ENCODE assay signal across 12 cellular contexts in the genomic region with DNA sequence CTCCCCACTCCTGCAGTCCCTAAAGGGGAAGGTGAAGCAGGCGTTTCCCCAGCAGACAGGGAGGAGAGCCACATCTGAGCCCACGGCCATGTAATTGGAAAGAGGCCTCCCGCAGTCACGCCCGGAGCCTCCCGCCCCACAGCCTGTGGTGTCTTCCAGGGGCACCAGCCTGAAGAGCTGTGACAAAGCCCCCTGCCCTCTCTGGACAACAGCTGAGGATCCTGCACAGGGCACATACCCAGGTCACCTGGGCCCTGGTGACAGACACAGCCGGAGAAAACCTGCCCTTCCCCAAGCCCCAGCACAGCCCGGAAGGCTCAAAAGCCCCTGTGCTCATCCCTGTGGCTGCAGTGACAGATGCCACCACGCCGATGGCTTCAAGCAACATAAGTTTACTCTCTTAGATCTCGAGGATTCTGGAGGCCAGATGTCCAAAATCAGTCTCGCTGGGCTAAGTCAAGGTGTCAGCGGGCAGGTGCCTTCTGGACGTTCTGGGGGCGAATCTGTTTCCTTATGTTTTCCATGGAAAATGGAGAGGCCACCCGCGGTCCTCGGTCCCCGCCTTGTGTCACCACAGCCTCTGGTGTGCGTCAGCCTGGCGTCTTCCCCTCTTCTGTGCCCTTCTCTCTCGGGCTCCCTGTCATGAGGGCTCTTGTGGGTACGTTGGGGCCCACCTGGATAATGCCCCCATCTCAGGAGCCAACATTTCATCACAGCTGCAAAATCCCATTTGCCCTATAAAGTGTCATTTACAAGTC.
A peak's percentile ranks its signal among the peaks of the same experiment; 100 is the strongest.
DNase-seq lines count a peak whose midpoint lies in the region; ATAC-seq and TF ChIP-seq lines count a peak whose summit lies in the region.
"Had no signal": no experiment of that assay in that cellular context is flagged by ENCODE, and none has a peak within 500 bp of the region (broad histone marks: within the 10 kb centered on the region; RNA-seq: fewer than 3 reads in every experiment).

No MANE protein-coding gene starts in this region.

- H3K27ac ChIP-seq in cingulate gyrus (ENCODE audit: low read depth, low read length): peak overlapping the region; percentile 72
- H3K27ac ChIP-seq in neural progenitor cell: peak overlapping the region; percentile 68
- peak overlapping the region in 3 of 4 donors; percentile 53 to 77 (median 68) for H3K27ac ChIP-seq in upper lobe of left lung

- peak overlapping the region; percentile 51 for H3K4me2 ChIP-seq in neural progenitor cell

- no peaks in the 10 kb centered on the region for H3K36me3 Mint-ChIP-seq in neural progenitor cell
- H3K36me3 Mint-ChIP-seq in naive thymus-derived CD8-positive, alpha-beta T cell: peaks cover 0 to 6% (median 0%) of the 10 kb centered on the region in 3 donors

- ATAC-seq in upper lobe of left lung (ENCODE audit: low FRiP score in 2 of 2) (no peak), GM18517 (IDR thresholded peaks at IDR 0.05; ENCODE audit: unreplicated experiment) (no peak)
- ATAC-seq in naive thymus-derived CD8-positive, alpha-beta T cell: no peak
- ATAC-seq: activated CD8-positive, alpha-beta memory T cell treated with anti-CD3 and anti-CD28 coated beads, Interleukin-2, amount 10 ng/mL, durations not matched to agents 7 days and 5 days had no signal

- TF ChIP-seq CTCF in neural progenitor cell (IDR thresholded peaks at IDR 0.05) (no peak), upper lobe of left lung (IDR thresholded peaks at IDR 0.05) (no peak)

- no peaks in the 10 kb centered on the region for H3K79me2 ChIP-seq in neural progenitor cell (ENCODE audit: low read depth)

- H3F3A ChIP-seq in neural progenitor cell (ENCODE audit: low read depth): peaks cover 15% of the 10 kb centered on the region

- no peak overlapping the region for H3K9ac ChIP-seq in neural progenitor cell

- no peak for TF ChIP-seq POLR2A in upper lobe of left lung (IDR thresholded peaks at IDR 0.05)

- DNase-seq in NCI-H82 (lab: John Stamatoyannopoulos, UW): peak; percentile 24
- no peak for DNase-seq in NCI-H82 treated with DMSO at 0.1 percent for 48 hours (lab: John Stamatoyannopoulos, UW; ENCODE audit: unreplicated experiment)
- no peak for DNase-seq in neural progenitor cell (ENCODE audit: low spot score)
- peak in 1 of 2 donors; percentile 60 for DNase-seq in upper lobe of left lung
- DNase-seq in naive thymus-derived CD8-positive, alpha-beta T cell: no peak
- DNase-seq in amniotic stem cell (lab: John Stamatoyannopoulos, UW): no peak
- DNase-seq: activated CD8-positive, alpha-beta memory T cell treated with anti-CD3 and anti-CD28 coated beads, Interleukin-2, amount 10 ng/mL, durations not matched to agents 7 days and 5 days; NCI-H1417 treated with DMSO at 0.1 percent for 48 hours had no signal

- H3K4me1 Mint-ChIP-seq in neural progenitor cell: peaks cover 33% of the 10 kb centered on the region
- H3K4me1 Mint-ChIP-seq in naive thymus-derived CD8-positive, alpha-beta T cell: no peaks in the 10 kb centered on the region
- H3K4me1 Mint-ChIP-seq: activated CD8-positive, alpha-beta memory T cell treated with anti-CD3 and anti-CD28 coated beads, Interleukin-2, amount 10 ng/mL, durations not matched to agents 7 days and 5 days had no signal

- peaks cover 42% of the 10 kb centered on the region for H4K20me1 ChIP-seq in neural progenitor cell (ENCODE audit: low read depth)

- H3K4me3 Mint-ChIP-seq in neural progenitor cell: no peak overlapping the region
- H3K4me3 Mint-ChIP-seq in naive thymus-derived CD8-positive, alpha-beta T cell: no peak overlapping the region
- H3K4me3 Mint-ChIP-seq: activated CD8-positive, alpha-beta memory T cell treated with anti-CD3 and anti-CD28 coated beads, Interleukin-2, amount 10 ng/mL, durations not matched to agents 7 days and 5 days had no signal

- H3K36me3 ChIP-seq in neural progenitor cell: no peaks in the 10 kb centered on the region
- H3K36me3 ChIP-seq in upper lobe of left lung: peaks cover 2 to 83% (median 62%) of the 10 kb centered on the region in 4 donors
- H3K36me3 ChIP-seq: ovary had no signal

- no peaks in the 10 kb centered on the region for H3K9me3 Mint-ChIP-seq in neural progenitor cell
- peaks cover 0 to under 1% (median 0%) of the 10 kb centered on the region in 9 donors for H3K9me3 Mint-ChIP-seq in naive thymus-derived CD8-positive, alpha-beta T cell

- H3K27me3 Mint-ChIP-seq in neural progenitor cell (ENCODE audit: insufficient read depth, low read depth): peaks cover 5% of the 10 kb centered on the region
- no peaks in the 10 kb centered on the region for H3K27me3 Mint-ChIP-seq in naive thymus-derived CD8-positive, alpha-beta T cell
- H3K27me3 Mint-ChIP-seq: activated CD8-positive, alpha-beta memory T cell treated with anti-CD3 and anti-CD28 coated beads, Interleukin-2, amount 10 ng/mL, durations not matched to agents 7 days and 5 days had no signal

- H3K4me3 ChIP-seq in neural progenitor cell: no peak overlapping the region
- no peak overlapping the region for H3K4me3 ChIP-seq in upper lobe of left lung
- H3K4me3 ChIP-seq: A549, ovary had no signal

- POLR2A ChIA-PET in naive thymus-derived CD8-positive, alpha-beta T cell (lab: Charles Lee): no interaction called here

- H2AFZ ChIP-seq in neural progenitor cell (replicated peaks): no peak overlapping the region

- H3K27me3 ChIP-seq in neural progenitor cell (no peaks in the 10 kb centered on the region), upper lobe of left lung (no peaks in the 10 kb centered on the region)
- H3K27me3 ChIP-seq: ovary had no signal

- no peaks in the 10 kb centered on the region for H3K9me3 ChIP-seq in neural progenitor cell (ENCODE audit: low read depth)
- H3K9me3 ChIP-seq in upper lobe of left lung: no peaks in the 10 kb centered on the region
- H3K9me3 ChIP-seq: A549, ovary had no signal

- TF ChIP-seq EP300 in upper lobe of left lung (IDR thresholded peaks at IDR 0.05): no peak

- no peak overlapping the region for H3K27ac Mint-ChIP-seq in neural progenitor cell
- peak overlapping the region in 2 of 10 donors; percentile 25 to 29 for H3K27ac Mint-ChIP-seq in naive thymus-derived CD8-positive, alpha-beta T cell
- H3K27ac Mint-ChIP-seq: activated CD8-positive, alpha-beta memory T cell treated with anti-CD3 and anti-CD28 coated beads, Interleukin-2, amount 10 ng/mL, durations not matched to agents 7 days and 5 days had no signal

- 92 to 95% methylated on average over 17 to 23 of the region's 23 CpGs for WGBS in upper lobe of left lung, 2 donors

- H3K4me1 ChIP-seq in neural progenitor cell (peaks cover 21% of the 10 kb centered on the region), upper lobe of left lung (peaks cover 3 to 20% (median 6%) of the 10 kb centered on the region in 4 donors)
